Comparison of ENCODE assay signal across 22 cellular contexts in genomic region chr16:2186505-2186904, GRCh38. TPM values are rescaled to one million over a fixed set of nuclear protein-coding genes. Genes with fewer than 3 reads are reported as not detected.
"Had no signal": no experiment of that assay in that cellular context is flagged by ENCODE, and none has a peak within 500 bp of the region (broad histone marks: within the 10 kb centered on the region; RNA-seq: fewer than 3 reads in every experiment).

No MANE protein-coding gene starts in this region.

- FAIRE-seq: RCC 7860 had no signal

- H3K36me3 ChIP-seq: SJSA1 had no signal

- H3K27me3 ChIP-seq: MG63, SJSA1 had no signal

- H3K4me1 ChIP-seq: SJSA1 had no signal

- H3K9ac ChIP-seq: SK-N-SH had no signal

- H3K4me2 ChIP-seq: SK-N-SH had no signal

- DNase-seq: Karpas-422, KG1, MG63, NCI-H1092, NCI-H1105 treated with DMSO at 0.1 percent for 48 hours, NCI-H1417 treated with DMSO at 0.1 percent for 48 hours, NCI-H146, NCI-H1694 treated with DMSO at 0.1 percent for 48 hours, NCI-H1930, NCI-H2081, NCI-H2107, NCI-H2227 treated with DMSO at 0.1 percent for 48 hours, NCI-H524 treated with DMSO at 0.1 percent for 48 hours, NCI-H69, NCI-H774, Right ventricle myocardium superior, RPMI8226, SIG-M5, SK-N-SH, SW 1271 had no signal

- H3K4me3 ChIP-seq: MG63, SJSA1 had no signal

- H3K27ac ChIP-seq: SJSA1 had no signal

- H3K9me3 ChIP-seq: MG63, SJSA1, SK-N-SH had no signal

RNA-seq across cellular contexts. Expression of gene CASKIN1, which starts 9.9 kb away (rescaled TPM):
- total RNA-seq: SJSA1 had no signal
